33 cellular contexts compared by ENCODE assay signal in the genomic region with DNA sequence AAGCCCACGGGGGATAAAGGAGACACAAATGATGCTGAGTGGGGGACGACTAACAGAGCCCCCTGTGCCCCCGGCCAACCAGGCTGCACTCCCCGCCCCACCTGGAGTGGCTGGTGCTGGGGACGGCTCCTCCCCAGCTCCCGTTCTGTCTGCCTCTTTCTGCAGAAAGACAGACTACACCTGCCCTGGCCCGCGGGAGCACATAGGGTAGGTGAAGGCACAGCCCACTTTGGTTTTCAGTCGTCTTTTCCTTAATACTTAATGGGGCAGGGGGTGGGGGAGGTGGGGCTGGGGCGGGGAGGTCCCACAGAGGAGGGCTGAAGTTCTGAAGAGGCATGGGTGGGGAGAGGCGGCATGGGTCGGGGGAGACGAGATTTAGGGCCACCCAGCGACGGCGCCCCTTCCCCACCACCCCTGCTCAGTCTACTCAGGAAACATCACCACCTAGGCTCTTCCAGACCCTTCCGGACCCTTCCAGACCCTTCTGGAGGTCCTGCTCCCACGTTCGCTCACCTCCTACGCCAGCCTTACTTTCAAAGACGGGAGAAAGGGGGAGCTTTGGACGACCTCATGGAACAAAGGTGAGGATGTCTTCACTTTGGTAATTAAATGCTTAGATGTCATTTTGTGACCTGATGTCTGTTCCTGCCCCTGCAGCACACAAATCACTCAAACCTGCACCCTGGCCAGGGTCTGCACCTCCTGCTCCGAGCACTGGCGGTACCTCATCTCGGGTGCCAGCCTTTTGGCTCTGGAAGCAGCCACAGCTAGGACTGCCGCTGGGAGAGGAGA. TPM values are rescaled to one million over a fixed set of nuclear protein-coding genes. Genes with fewer than 3 reads are reported as not detected.
"Had no signal": no experiment of that assay in that cellular context is flagged by ENCODE, and none has a peak within 500 bp of the region (broad histone marks: within the 10 kb centered on the region; RNA-seq: fewer than 3 reads in every experiment).

No MANE protein-coding gene starts in this region.

- H3K9ac ChIP-seq: KMS-11 had no signal

- H3K36me3 ChIP-seq: adrenal gland, breast epithelium, MG63 had no signal

- H3K27me3 ChIP-seq: MG63 had no signal

- H3K4me3 ChIP-seq: adrenal gland, MG63 had no signal

- H3K9me3 Mint-ChIP-seq: activated CD4-positive, alpha-beta memory T cell treated with anti-CD3 and anti-CD28 coated beads, Interleukin-2, amount 10 ng/mL, durations not matched to agents 7 days and 5 days; activated naive CD4-positive, alpha-beta T cell treated with anti-CD3 and anti-CD28 coated beads, Interleukin-2, amount 10 ng/mL, durations not matched to agents 7 days and 5 days; activated naive CD8-positive, alpha-beta T cell treated with anti-CD3 and anti-CD28 coated beads, Interleukin-2, amount 10 ng/mL, durations not matched to agents 7 days and 5 days; activated T-helper 17 cell treated with anti-CD3 and anti-CD28 coated beads, Interleukin-2, amount 50 U/mL, for 72 hours; IgD-negative memory B cell; T-cell had no signal

- H3K4me2 ChIP-seq: KMS-11 had no signal

- H3K27ac ChIP-seq: adrenal gland, breast epithelium, KMS-11, VCaP had no signal

- H3K36me3 Mint-ChIP-seq: activated naive CD4-positive, alpha-beta T cell treated with anti-CD3 and anti-CD28 coated beads, Interleukin-2, amount 10 ng/mL, durations not matched to agents 7 days and 5 days; activated naive CD8-positive, alpha-beta T cell treated with anti-CD3 and anti-CD28 coated beads, Interleukin-2, amount 10 ng/mL, durations not matched to agents 7 days and 5 days; IgD-negative memory B cell; T-cell had no signal

- ATAC-seq: activated CD4-positive, alpha-beta T cell treated with anti-CD3 and anti-CD28 coated beads for 36 hours; activated T-helper 17 cell treated with anti-CD3 and anti-CD28 coated beads, Interleukin-2, amount 50 U/mL, for 72 hours; Panc1; T-cell had no signal

- H3K27ac Mint-ChIP-seq: activated CD4-positive, alpha-beta memory T cell treated with anti-CD3 and anti-CD28 coated beads, Interleukin-2, amount 10 ng/mL, durations not matched to agents 7 days and 5 days; activated CD4-positive, alpha-beta T cell treated with anti-CD3 and anti-CD28 coated beads for 36 hours; activated naive CD4-positive, alpha-beta T cell treated with anti-CD3 and anti-CD28 coated beads, Interleukin-2, amount 10 ng/mL, durations not matched to agents 7 days and 5 days; activated naive CD8-positive, alpha-beta T cell treated with anti-CD3 and anti-CD28 coated beads, Interleukin-2, amount 10 ng/mL, durations not matched to agents 7 days and 5 days; activated T-helper 17 cell treated with anti-CD3 and anti-CD28 coated beads, Interleukin-2, amount 50 U/mL, for 72 hours; IgD-negative memory B cell had no signal

- H3K4me3 Mint-ChIP-seq: activated CD4-positive, alpha-beta memory T cell treated with anti-CD3 and anti-CD28 coated beads, Interleukin-2, amount 10 ng/mL, durations not matched to agents 7 days and 5 days; activated CD4-positive, alpha-beta T cell treated with anti-CD3 and anti-CD28 coated beads for 36 hours; activated naive CD4-positive, alpha-beta T cell treated with anti-CD3 and anti-CD28 coated beads, Interleukin-2, amount 10 ng/mL, durations not matched to agents 7 days and 5 days; activated naive CD8-positive, alpha-beta T cell treated with anti-CD3 and anti-CD28 coated beads, Interleukin-2, amount 10 ng/mL, durations not matched to agents 7 days and 5 days; activated T-helper 17 cell treated with anti-CD3 and anti-CD28 coated beads, Interleukin-2, amount 50 U/mL, for 72 hours; T-cell had no signal

- H3K9me3 ChIP-seq: adrenal gland, breast epithelium, MG63 had no signal

- H3K4me1 Mint-ChIP-seq: activated CD4-positive, alpha-beta memory T cell treated with anti-CD3 and anti-CD28 coated beads, Interleukin-2, amount 10 ng/mL, durations not matched to agents 7 days and 5 days; activated CD4-positive, alpha-beta T cell treated with anti-CD3 and anti-CD28 coated beads for 36 hours; activated naive CD4-positive, alpha-beta T cell treated with anti-CD3 and anti-CD28 coated beads, Interleukin-2, amount 10 ng/mL, durations not matched to agents 7 days and 5 days; activated naive CD8-positive, alpha-beta T cell treated with anti-CD3 and anti-CD28 coated beads, Interleukin-2, amount 10 ng/mL, durations not matched to agents 7 days and 5 days; activated T-helper 17 cell treated with anti-CD3 and anti-CD28 coated beads, Interleukin-2, amount 50 U/mL, for 72 hours; T-cell had no signal

- DNase-seq: activated CD4-positive, alpha-beta memory T cell treated with anti-CD3 and anti-CD28 coated beads, Interleukin-2, amount 10 ng/mL, durations not matched to agents 7 days and 5 days; activated CD4-positive, alpha-beta T cell treated with anti-CD3 and anti-CD28 coated beads for 36 hours; activated CD4-positive, alpha-beta T cell treated with anti-CD3 and anti-CD28 coated beads, Interleukin-2, amount 50 U/mL, for 1 hour; activated gamma-delta T cell; activated naive CD4-positive, alpha-beta T cell treated with anti-CD3 and anti-CD28 coated beads, Interleukin-2, amount 10 ng/mL, durations not matched to agents 7 days and 5 days; activated naive CD8-positive, alpha-beta T cell treated with anti-CD3 and anti-CD28 coated beads, Interleukin-2, amount 10 ng/mL, durations not matched to agents 7 days and 5 days; activated T-cell treated with anti-CD3 and anti-CD28 coated beads for 4 hours; activated T-cell treated with anti-CD3 and anti-CD28 coated beads, Interleukin-2, amount 50 U/mL, for 48 hours; adrenal gland; anterior cingulate cortex; caudate nucleus; MG63; MV-4-11; NCI-H1092 treated with DMSO at 0.1 percent for 48 hours; NCI-H1436; NCI-H1694 treated with DMSO at 0.1 percent for 48 hours; NCI-H2029 treated with DMSO at 0.1 percent for 48 hours; NCI-H510A treated with DMSO at 0.1 percent for 48 hours; NCI-H69; NK-92 treated with Interleukin-12 subunit alpha and Interleukin-12 subunit beta, amount 100 ng/mL, for 24 hours; OCI-M1; RPMI8226; SHP77 treated with DMSO at 0.1 percent for 48 hours; T-cell had no signal

- H3K4me1 ChIP-seq: adrenal gland had no signal

RNA-seq across cellular contexts. Expression of a gene that starts 21.2 kb away (rescaled TPM):
- total RNA-seq: activated CD4-positive, alpha-beta memory T cell treated with anti-CD3 and anti-CD28 coated beads, Interleukin-2, amount 10 ng/mL, durations not matched to agents 7 days and 5 days; activated CD4-positive, alpha-beta T cell treated with anti-CD3 and anti-CD28 coated beads for 36 hours; activated CD8-positive, alpha-beta memory T cell treated with anti-CD3 and anti-CD28 coated beads for 36 hours; activated naive CD8-positive, alpha-beta T cell treated with anti-CD3 and anti-CD28 coated beads, Interleukin-2, amount 10 ng/mL, durations not matched to agents 7 days and 5 days; activated T-helper 17 cell treated with anti-CD3 and anti-CD28 coated beads, Interleukin-2, amount 50 U/mL, for 72 hours; SK-MEL-5; T-cell; T-helper 2 cell treated with Interferon-gamma antibody and Interleukin-4, amounts not matched to agents 100 ng/mL and 5 ng/mL, for 36 hours had no signal
- polyA plus RNA-seq: IgD-negative memory B cell had no signal
